Comparison of ENCODE assay signal across 8 cellular contexts in genomic region chr2:95297088-95297487, GRCh38. TPM values are rescaled to one million over a fixed set of nuclear protein-coding genes. Genes with fewer than 3 reads are reported as not detected.
A peak's percentile ranks its signal among the peaks of the same experiment; 100 is the strongest.
DNase-seq lines count a peak whose midpoint lies in the region; ATAC-seq and TF ChIP-seq lines count a peak whose summit lies in the region.

Gene KCNIP3 (plus strand): TSS chr2:95297347. CDS start chr2:95297439, 92 bp downstream.

- H3K9ac ChIP-seq in SK-N-SH = no peak within 1 kb of the TSS

- no peaks in the 10 kb centered on the region for H3K9me2 ChIP-seq in SK-N-SH

- no peak for TF ChIP-seq EP300 in SK-N-SH (IDR thresholded peaks at IDR 0.05; ENCODE audit: borderline replicate concordance in 1 of 2, low read depth in 1 of 2, low read length in 1 of 2)

- no peak for TF ChIP-seq RAD21 in SK-N-SH (IDR thresholded peaks at IDR 0.05; ENCODE audit: low read length)

- H3K36me3 ChIP-seq in SK-N-SH (replicated peaks in 1 of 2; ENCODE audit: control insufficient read depth in 1 of 2, insufficient read depth in 2 of 2, low read length in 1 of 2) = no peaks in the 10 kb centered on the region
- peaks cover 0 to 3% (median 0%) of the 10 kb centered on the region in 3 donors for H3K36me3 ChIP-seq in esophagus squamous epithelium

- no peak; the same call in 2 of the 3 replicates for ATAC-seq in SK-N-SH treated with all-trans-retinoic acid at 6 μM for 48 hours
- no peak for ATAC-seq in GM18867 (IDR thresholded peaks at IDR 0.05; ENCODE audit: unreplicated experiment)

- CTCF ChIA-PET in SK-N-SH (lab: Yijun Ruan, JAX) = interaction anchor here (1.1 kb wide), 1 partner anchor 88 kb away, joined by 4 read pairs; no protein-coding TSS in a partner anchor
- CTCF ChIA-PET in RWPE1 (lab: Yijun Ruan, JAX) = interaction anchor here (0.5 to 5.7 kb wide), 3 partner anchors 20 to 66 kb away, joined by 3 to 37 read pairs (median 6); no protein-coding TSS in a partner anchor

- H3K4me3 ChIP-seq in SK-N-SH (ENCODE audit: low read depth in 2 of 2, low read length in 1 of 2) (no peak within 1 kb of the TSS), iPS-18c (ENCODE audit: insufficient read depth, low read depth, low read length) (peak within 1 kb of the TSS; percentile 31), esophagus squamous epithelium (peak within 1 kb of the TSS in 2 of 4 donors; percentile 11 to 32)

- no peaks in the 10 kb centered on the region for H3K9me3 ChIP-seq in SK-N-SH
- no peaks in the 10 kb centered on the region for H3K9me3 ChIP-seq in iPS-18c (ENCODE audit: control insufficient read depth, insufficient read depth, low read length)
- H3K9me3 ChIP-seq in esophagus squamous epithelium = no peaks in the 10 kb centered on the region

- no peak for TF ChIP-seq POLR2A in esophagus squamous epithelium (IDR thresholded peaks at IDR 0.05)

- H2AFZ ChIP-seq in SK-N-SH (ENCODE audit: low read depth) = no peak within 1 kb of the TSS

- H4K20me1 ChIP-seq in SK-N-SH (ENCODE audit: insufficient read depth) = no peaks in the 10 kb centered on the region

- H3F3A ChIP-seq in SK-N-SH (replicated peaks; ENCODE audit: insufficient read depth) = no peaks in the 10 kb centered on the region

- H3K4me2 ChIP-seq in SK-N-SH = no peak within 1 kb of the TSS

- DNase-seq in SK-N-SH (peak; percentile 78), RWPE1 (ENCODE audit: low spot score) (no peak), esophagus squamous epithelium (lab: John Stamatoyannopoulos, UW) (no peak), T-helper 1 cell (no peak)

- H3K4me1 ChIP-seq in SK-N-SH (ENCODE audit: control insufficient read depth in 1 of 2, insufficient read depth in 2 of 2, low read depth in 1 of 2, low read length in 1 of 2) (peaks cover 0 to 29% of the 10 kb centered on the region in 2 experiments; a peak in 1 of 4 replicates), esophagus squamous epithelium (peaks cover 0 to 33% (median 15%) of the 10 kb centered on the region in 3 donors)

- intact Hi-C loops in esophagus squamous epithelium (cut with DNase I) = no loop called here

- H3K79me2 ChIP-seq in SK-N-SH (ENCODE audit: insufficient read depth) = no peaks in the 10 kb centered on the region

- WGBS in SK-N-SH (ENCODE audit: low lambda C conversion rate) = 5% methylated on average over 8 of the region's 11 CpGs
- 3 to 8% methylated on average over 10 of the region's 11 CpGs for WGBS in esophagus squamous epithelium, 2 donors

- POLR2A ChIA-PET in SK-N-SH (lab: Yijun Ruan, JAX) = no interaction called here
- POLR2A ChIA-PET in RWPE1 (lab: Yijun Ruan, JAX; ENCODE audit: low non-redundant PET) = no interaction called here

- H3K27me3 ChIP-seq in SK-N-SH (ENCODE audit: insufficient read depth) (no peaks in the 10 kb centered on the region; the same call in 1 of the 2 replicates), esophagus squamous epithelium (peaks cover 0 to 61% (median 0%) of the 10 kb centered on the region in 4 donors)

- TF ChIP-seq CTCF in SK-N-SH (IDR thresholded peaks at IDR 0.05) (no peak), RWPE1 (conservative IDR thresholded peaks at IDR 0.05; ENCODE audit: low read depth) (no peak), esophagus squamous epithelium (IDR thresholded peaks at IDR 0.05) (no peak)

- no peak within 1 kb of the TSS for H3K27ac ChIP-seq in SK-N-SH (ENCODE audit: low read depth in 2 of 2, low read length in 1 of 2)
- peak within 1 kb of the TSS; percentile 19 for H3K27ac ChIP-seq in RWPE1
- peak within 1 kb of the TSS; percentile 91 for H3K27ac ChIP-seq in temporal lobe (ENCODE audit: low read depth, low read length)
- no peak within 1 kb of the TSS for H3K27ac ChIP-seq in esophagus squamous epithelium

TF ChIP-seq in SK-N-SH, 30 proteins besides CTCF, POLR2A, EP300 and RAD21 (continues in another document):
- TF ChIP-seq RFX5 (IDR thresholded peaks at IDR 0.05; ENCODE audit: low read length) (no peak), TAF1 (IDR thresholded peaks at IDR 0.05; ENCODE audit: borderline replicate concordance, low read depth, low read length) (no peak), GABPA (IDR thresholded peaks at IDR 0.05; ENCODE audit: low read depth) (no peak), SMC3 (IDR thresholded peaks at IDR 0.05; ENCODE audit: low read depth, low read length) (no peak), TCF12 (IDR thresholded peaks at IDR 0.05) (no peak), NFIC (IDR thresholded peaks at IDR 0.05; ENCODE audit: borderline replicate concordance) (no peak), IRF3 (IDR thresholded peaks at IDR 0.05; ENCODE audit: low read depth, low read length) (no peak), USF1 (IDR thresholded peaks at IDR 0.05; ENCODE audit: borderline replicate concordance, low read depth) (no peak), USF2 (IDR thresholded peaks at IDR 0.05; ENCODE audit: borderline replicate concordance, low read depth, low read length) (no peak), MAX (IDR thresholded peaks at IDR 0.05; ENCODE audit: low read depth) (no peak)

TF ChIP-seq in SK-N-SH treated with all-trans-retinoic acid at 6 μM for 48 hours, 23 proteins besides CTCF, POLR2A, EP300 and RAD21:
- TF ChIP-seq ZNF8 (CRISPR knock-in tag; IDR thresholded peaks at IDR 0.05) (no peak), SNAI2 (CRISPR knock-in tag; IDR thresholded peaks at IDR 0.05) (no peak), ZNF70 (CRISPR knock-in tag; IDR thresholded peaks at IDR 0.05) (no peak), TCF4 (CRISPR knock-in tag; IDR thresholded peaks at IDR 0.05; ENCODE audit: borderline replicate concordance) (no peak), POU6F1 (CRISPR knock-in tag; IDR thresholded peaks at IDR 0.05; ENCODE audit: borderline replicate concordance, low read depth) (no peak), ZNF565 (CRISPR knock-in tag; conservative IDR thresholded peaks at IDR 0.05; ENCODE audit: low read depth) (no peak), ARNTL (CRISPR knock-in tag; IDR thresholded peaks at IDR 0.05; ENCODE audit: borderline replicate concordance, low read depth) (no peak)

RNA-seq across cellular contexts. Expression of gene KCNIP3, which starts in this region (rescaled TPM):
- 0.97 and 1.6 TPM in 2 replicates for polyA plus RNA-seq in SK-N-SH (2012; rRNA removed)
- polyA plus RNA-seq in SK-N-SH (2012; cell fraction: cytosol; rRNA removed) = 0.55 and 0.98 TPM in 2 replicates
- 2.3 and 2.5 TPM in 2 replicates for polyA plus RNA-seq in SK-N-SH (2012; cell fraction: nucleus; rRNA removed)
- total RNA-seq in temporal lobe = 3.0 TPM
- total RNA-seq in esophagus squamous epithelium = 1 to 10 TPM in 3 of 4 donors, under 1 TPM in 1; 0.15 to 7.4 (median 2.3) TPM

Comparison
In these comparisons a context has a peak if more than half of its experiments do, and no peak if none do; other contexts are left out.
1. H3K27ac ChIP-seq: peak in RWPE1 (single experiment) and temporal lobe (single experiment); none in SK-N-SH (0 of 2) and esophagus squamous epithelium (0 of 4).